ENCODE assay signal across 2 cellular contexts in the genomic region with DNA sequence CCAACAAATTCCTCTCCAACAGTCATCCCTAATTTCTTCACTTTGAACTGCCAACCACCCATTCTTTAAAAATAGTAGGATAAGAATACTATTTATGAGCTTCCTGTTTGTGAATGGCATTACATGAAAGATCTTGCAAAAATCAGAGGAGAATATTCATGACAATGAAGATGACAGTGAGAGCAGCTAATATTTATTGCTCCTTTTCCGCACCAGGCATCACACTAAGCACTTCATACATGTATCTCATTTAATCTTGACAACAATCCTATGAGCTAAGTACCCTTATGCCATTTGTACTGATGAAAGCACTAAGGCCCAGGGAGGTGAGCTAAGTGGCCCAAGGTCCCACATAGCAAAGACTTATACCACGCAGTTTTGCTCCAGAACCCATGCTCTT.
TF ChIP-seq lines count a peak whose summit lies in the region.

No MANE protein-coding gene starts in this region.

TF ChIP-seq in A549, 52 proteins besides CTCF, POLR2A, EP300 and RAD21:
- TF ChIP-seq, protein P1, sequence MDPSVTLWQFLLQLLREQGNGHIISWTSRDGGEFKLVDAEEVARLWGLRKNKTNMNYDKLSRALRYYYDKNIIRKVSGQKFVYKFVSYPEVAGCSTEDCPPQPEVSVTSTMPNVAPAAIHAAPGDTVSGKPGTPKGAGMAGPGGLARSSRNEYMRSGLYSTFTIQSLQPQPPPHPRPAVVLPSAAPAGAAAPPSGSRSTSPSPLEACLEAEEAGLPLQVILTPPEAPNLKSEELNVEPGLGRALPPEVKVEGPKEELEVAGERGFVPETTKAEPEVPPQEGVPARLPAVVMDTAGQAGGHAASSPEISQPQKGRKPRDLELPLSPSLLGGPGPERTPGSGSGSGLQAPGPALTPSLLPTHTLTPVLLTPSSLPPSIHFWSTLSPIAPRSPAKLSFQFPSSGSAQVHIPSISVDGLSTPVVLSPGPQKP (IDR thresholded peaks at IDR 0.05; ENCODE audit: low read depth, low read length) = no peak
- TF ChIP-seq CHD2 (IDR thresholded peaks at IDR 0.05; ENCODE audit: low read length, partially characterized antibody) (no peak), ZFP36 (IDR thresholded peaks at IDR 0.05; ENCODE audit: borderline replicate concordance, partially characterized antibody) (no peak), KDM1A (IDR thresholded peaks at IDR 0.05; ENCODE audit: low read depth) (no peak)

TF ChIP-seq in HCT116, 20 proteins besides CTCF, POLR2A, EP300 and RAD21:
- TF ChIP-seq EGR1 (IDR thresholded peaks at IDR 0.05; ENCODE audit: low read depth) = no peak
- TF ChIP-seq POLR2AphosphoS5 (IDR thresholded peaks at IDR 0.05; ENCODE audit: low read depth, low read length) = no peak
- TF ChIP-seq EZH2phosphoT487 (IDR thresholded peaks at IDR 0.05; ENCODE audit: borderline replicate concordance) = no peak
- TF ChIP-seq JUND (IDR thresholded peaks at IDR 0.05) = no peak
- no peak for TF ChIP-seq ELF1 (IDR thresholded peaks at IDR 0.05; ENCODE audit: borderline replicate concordance, low read depth)
- no peak for TF ChIP-seq EZH2 (IDR thresholded peaks at IDR 0.05)
- no peak for TF ChIP-seq SP1 (IDR thresholded peaks at IDR 0.05; ENCODE audit: low read depth)
- TF ChIP-seq FOSL1 (IDR thresholded peaks at IDR 0.05; ENCODE audit: low read depth) = no peak
- no peak for TF ChIP-seq SIN3A (IDR thresholded peaks at IDR 0.05; ENCODE audit: low read depth)
- TF ChIP-seq, protein P2, sequence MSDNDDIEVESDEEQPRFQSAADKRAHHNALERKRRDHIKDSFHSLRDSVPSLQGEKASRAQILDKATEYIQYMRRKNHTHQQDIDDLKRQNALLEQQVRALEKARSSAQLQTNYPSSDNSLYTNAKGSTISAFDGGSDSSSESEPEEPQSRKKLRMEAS (IDR thresholded peaks at IDR 0.05) = no peak
